In genomic region chr4:75718529-75718928, GRCh38 we compare ENCODE assay signal across 1 cellular context.
TF ChIP-seq lines count a peak whose summit lies in the region.

No MANE protein-coding gene starts in this region.

TF ChIP-seq in IMR-90, 13 proteins besides CTCF, POLR2A, EP300 and RAD21 (continued from another document):
- no peak for TF ChIP-seq CEBPB (IDR thresholded peaks at IDR 0.05; ENCODE audit: low read depth, low read length)
- TF ChIP-seq ELK1 (IDR thresholded peaks at IDR 0.05; ENCODE audit: borderline replicate concordance, low read depth, low read length) = no peak
- no peak for TF ChIP-seq USF2 (IDR thresholded peaks at IDR 0.05; ENCODE audit: low read depth, low read length)
- TF ChIP-seq BHLHE40 (IDR thresholded peaks at IDR 0.05; ENCODE audit: low read depth, low read length) = no peak
- TF ChIP-seq NFE2L2 (IDR thresholded peaks at IDR 0.05; ENCODE audit: low read depth, low read length) = no peak
- TF ChIP-seq SMC3 (IDR thresholded peaks at IDR 0.05; ENCODE audit: low read depth, low read length) = no peak
- no peak for TF ChIP-seq MAZ (IDR thresholded peaks at IDR 0.05; ENCODE audit: borderline replicate concordance, low read depth, low read length)
- no peak for TF ChIP-seq MAFK (IDR thresholded peaks at IDR 0.05; ENCODE audit: low read depth, low read length)
